36 cellular contexts compared by ENCODE assay signal in genomic region chr5:67052034-67052433, GRCh38.
"Had no signal": no experiment of that assay in that cellular context is flagged by ENCODE, and none has a peak within 500 bp of the region (broad histone marks: within the 10 kb centered on the region; RNA-seq: fewer than 3 reads in every experiment).

No MANE protein-coding gene starts in this region.

- H3K27ac Mint-ChIP-seq: activated B cell treated with CpG ODN at 0.5 μM for 24 hours; activated CD4-positive, alpha-beta memory T cell treated with anti-CD3 and anti-CD28 coated beads for 36 hours; activated naive CD4-positive, alpha-beta T cell treated with anti-CD3 and anti-CD28 coated beads, Interleukin-2, amount 10 ng/mL, durations not matched to agents 7 days and 5 days; activated naive CD8-positive, alpha-beta T cell; activated naive CD8-positive, alpha-beta T cell treated with anti-CD3 and anti-CD28 coated beads, Interleukin-2, amount 50 U/mL, for 24 hours; activated T-helper 1 cell treated with anti-CD3 and anti-CD28 coated beads, Interleukin-12 subunit alpha, Interleukin-12 subunit beta, Interleukin-2, Interleukin-4 antibody, amounts not matched to agents 30 ng/mL and 10 ng/mL and 1 ng/mL, durations not matched to agents 14 hours and 24 hours and 36 hours had no signal

- H3K9me3 Mint-ChIP-seq: activated B cell treated with CpG ODN at 0.5 μM for 24 hours; activated CD4-positive, alpha-beta memory T cell treated with anti-CD3 and anti-CD28 coated beads for 36 hours; activated naive CD4-positive, alpha-beta T cell treated with anti-CD3 and anti-CD28 coated beads, Interleukin-2, amount 10 ng/mL, durations not matched to agents 7 days and 5 days; activated naive CD8-positive, alpha-beta T cell treated with anti-CD3 and anti-CD28 coated beads, Interleukin-2, amount 50 U/mL, for 24 hours; activated T-cell treated with anti-CD3 and anti-CD28 coated beads, Interleukin-2, amount 50 U/mL, for 4 hours; activated T-helper 1 cell treated with anti-CD3 and anti-CD28 coated beads, Interleukin-12 subunit alpha, Interleukin-12 subunit beta, Interleukin-2, Interleukin-4 antibody, amounts not matched to agents 30 ng/mL and 10 ng/mL and 1 ng/mL, durations not matched to agents 14 hours and 24 hours and 36 hours had no signal

- DNase-seq: activated B cell treated with CpG ODN at 0.5 μM for 24 hours; activated CD4-positive, alpha-beta memory T cell treated with anti-CD3 and anti-CD28 coated beads for 36 hours; activated CD4-positive, alpha-beta T cell treated with anti-CD3 and anti-CD28 coated beads for 4 hours; activated CD4-positive, alpha-beta T cell treated with anti-CD3 and anti-CD28 coated beads, Interleukin-2, amount 50 U/mL, for 1 hour; activated CD4-positive, CD25-positive, alpha-beta regulatory T cell treated with anti-CD3 and anti-CD28 coated beads, Interleukin-2, amount 50 U/mL, for 72 hours; activated CD8-positive, alpha-beta memory T cell treated with anti-CD3 and anti-CD28 coated beads, Interleukin-2, amount 50 U/mL, for 4 hours; activated effector memory CD4-positive, alpha-beta T cell treated with Interleukin-2 at 50 U/mL for 16 hours; activated naive CD4-positive, alpha-beta T cell treated with anti-CD3 and anti-CD28 coated beads, Interleukin-2, amount 10 ng/mL, durations not matched to agents 7 days and 5 days; activated naive CD8-positive, alpha-beta T cell treated with anti-CD3 and anti-CD28 coated beads, Interleukin-2, amount 50 U/mL, for 24 hours; activated T-cell treated with anti-CD3 and anti-CD28 coated beads for 4 hours; activated T-cell treated with anti-CD3 and anti-CD28 coated beads, Interleukin-2, amount 50 U/mL, for 4 hours; amniotic stem cell; aorta; Kasumi-1; KG1; MG63; NCI-H1048; NCI-H1105 treated with DMSO at 0.1 percent for 48 hours; NCI-H1436; NCI-H1694; NCI-H1930; NCI-H2081 treated with DMSO at 0.1 percent for 48 hours; NCI-H226; NCI-H446 treated with DMSO at 0.1 percent for 48 hours; Peyer's patch; RPMI8226; SIG-M5; SW 1271; T-helper 1 cell; T-helper 2 cell; T-helper 9 cell had no signal

- H3K4me3 Mint-ChIP-seq: activated B cell treated with CpG ODN at 0.5 μM for 24 hours; activated CD4-positive, alpha-beta memory T cell treated with anti-CD3 and anti-CD28 coated beads for 36 hours; activated naive CD4-positive, alpha-beta T cell treated with anti-CD3 and anti-CD28 coated beads, Interleukin-2, amount 10 ng/mL, durations not matched to agents 7 days and 5 days; activated naive CD8-positive, alpha-beta T cell; activated naive CD8-positive, alpha-beta T cell treated with anti-CD3 and anti-CD28 coated beads, Interleukin-2, amount 50 U/mL, for 24 hours; activated T-cell treated with anti-CD3 and anti-CD28 coated beads, Interleukin-2, amount 50 U/mL, for 4 hours; activated T-helper 1 cell treated with anti-CD3 and anti-CD28 coated beads, Interleukin-12 subunit alpha, Interleukin-12 subunit beta, Interleukin-2, Interleukin-4 antibody, amounts not matched to agents 30 ng/mL and 10 ng/mL and 1 ng/mL, durations not matched to agents 14 hours and 24 hours and 36 hours had no signal

- H3K27me3 ChIP-seq: MG63, Peyer's patch had no signal

- H3K27ac ChIP-seq: SK-N-MC, VCaP had no signal

- ATAC-seq: activated naive CD8-positive, alpha-beta T cell treated with anti-CD3 and anti-CD28 coated beads, Interleukin-2, amount 50 U/mL, for 24 hours; activated T-cell treated with anti-CD3 and anti-CD28 coated beads, Interleukin-2, amount 50 U/mL, for 4 hours; Right ventricle myocardium inferior had no signal

- H3K4me3 ChIP-seq: MG63, Peyer's patch, SK-N-MC had no signal

- H3K9me3 ChIP-seq: MG63, Peyer's patch had no signal

- H3K36me3 ChIP-seq: MG63, Peyer's patch had no signal

- H3K27me3 Mint-ChIP-seq: activated B cell treated with CpG ODN at 0.5 μM for 24 hours; activated CD4-positive, alpha-beta memory T cell treated with anti-CD3 and anti-CD28 coated beads for 36 hours; activated naive CD4-positive, alpha-beta T cell treated with anti-CD3 and anti-CD28 coated beads, Interleukin-2, amount 10 ng/mL, durations not matched to agents 7 days and 5 days; activated naive CD8-positive, alpha-beta T cell; activated naive CD8-positive, alpha-beta T cell treated with anti-CD3 and anti-CD28 coated beads, Interleukin-2, amount 50 U/mL, for 24 hours had no signal
